Comparison of ENCODE assay signal across 26 cellular contexts in genomic region chr3:82676356-82677026, GRCh38.
"Had no signal": no experiment of that assay in that cellular context is flagged by ENCODE, and none has a peak within 500 bp of the region (broad histone marks: within the 10 kb centered on the region; RNA-seq: fewer than 3 reads in every experiment).

No MANE protein-coding gene starts in this region.

- H3K36me3 Mint-ChIP-seq: activated CD4-positive, alpha-beta memory T cell treated with anti-CD3 and anti-CD28 coated beads for 36 hours; activated naive CD4-positive, alpha-beta T cell treated with anti-CD3 and anti-CD28 coated beads, Interleukin-2, amount 50 U/mL, for 72 hours; stimulated activated effector memory CD8-positive, alpha-beta T cell treated with anti-CD3 and anti-CD28 coated beads, Interleukin-12 subunit alpha, Interleukin-12 subunit beta, amount 100 ng/mL, for 72 hours; type B pancreatic cell; WTC11 had no signal

- H3K27me3 ChIP-seq: adrenal gland, cardiac muscle cell, gastrocnemius medialis, testis had no signal

- H3K4me3 Mint-ChIP-seq: activated CD4-positive, alpha-beta memory T cell treated with anti-CD3 and anti-CD28 coated beads for 36 hours; activated CD4-positive, alpha-beta T cell treated with anti-CD3 and anti-CD28 coated beads for 36 hours; activated T-helper 1 cell treated with anti-CD3 and anti-CD28 coated beads, Interleukin-12 subunit alpha, Interleukin-12 subunit beta, Interleukin-2, Interleukin-4 antibody, amounts not matched to agents 30 ng/mL and 10 ng/mL and 1 ng/mL, durations not matched to agents 14 hours and 24 hours and 36 hours; nephron; stimulated activated effector memory CD8-positive, alpha-beta T cell treated with anti-CD3 and anti-CD28 coated beads, Interleukin-12 subunit alpha, Interleukin-12 subunit beta, amount 100 ng/mL, for 72 hours; type B pancreatic cell; WTC11 had no signal

- H3K4me3 ChIP-seq: adrenal gland, cardiac muscle cell, gastrocnemius medialis, lung, sigmoid colon, testis had no signal

- H3K9me3 ChIP-seq: adrenal gland, gastrocnemius medialis, sigmoid colon, testis had no signal

- H3K9me3 Mint-ChIP-seq: activated T-helper 1 cell treated with anti-CD3 and anti-CD28 coated beads, Interleukin-12 subunit alpha, Interleukin-12 subunit beta, Interleukin-2, Interleukin-4 antibody, amounts not matched to agents 30 ng/mL and 10 ng/mL and 1 ng/mL, durations not matched to agents 14 hours and 24 hours and 36 hours; nephron; type B pancreatic cell had no signal

- H3K27ac Mint-ChIP-seq: activated CD4-positive, alpha-beta memory T cell treated with anti-CD3 and anti-CD28 coated beads for 36 hours; activated CD4-positive, alpha-beta T cell treated with anti-CD3 and anti-CD28 coated beads for 36 hours; activated naive CD4-positive, alpha-beta T cell treated with anti-CD3 and anti-CD28 coated beads, Interleukin-2, amount 50 U/mL, for 72 hours; activated T-helper 1 cell treated with anti-CD3 and anti-CD28 coated beads, Interleukin-12 subunit alpha, Interleukin-12 subunit beta, Interleukin-2, Interleukin-4 antibody, amounts not matched to agents 30 ng/mL and 10 ng/mL and 1 ng/mL, durations not matched to agents 14 hours and 24 hours and 36 hours; nephron; stimulated activated effector memory CD8-positive, alpha-beta T cell treated with anti-CD3 and anti-CD28 coated beads, Interleukin-12 subunit alpha, Interleukin-12 subunit beta, amount 100 ng/mL, for 72 hours; type B pancreatic cell; WTC11 had no signal

- H3K4me1 Mint-ChIP-seq: activated CD4-positive, alpha-beta T cell treated with anti-CD3 and anti-CD28 coated beads for 36 hours; nephron; stimulated activated effector memory CD8-positive, alpha-beta T cell treated with anti-CD3 and anti-CD28 coated beads, Interleukin-12 subunit alpha, Interleukin-12 subunit beta, amount 100 ng/mL, for 72 hours had no signal

- H3K4me1 ChIP-seq: adrenal gland, gastrocnemius medialis, sigmoid colon, testis had no signal

- H3K27me3 Mint-ChIP-seq: activated CD4-positive, alpha-beta memory T cell treated with anti-CD3 and anti-CD28 coated beads for 36 hours; activated CD4-positive, alpha-beta T cell treated with anti-CD3 and anti-CD28 coated beads for 36 hours; type B pancreatic cell had no signal

- H3K27ac ChIP-seq: adrenal gland, cardiac muscle cell, gastrocnemius medialis, sigmoid colon, testis had no signal

- DNase-seq: activated CD4-positive, alpha-beta memory T cell treated with anti-CD3 and anti-CD28 coated beads for 36 hours; activated CD4-positive, alpha-beta T cell treated with anti-CD3 and anti-CD28 coated beads for 36 hours; activated gamma-delta T cell treated with Interleukin-2 at 50 U/mL for 16 hours; activated T-cell treated with anti-CD3 and anti-CD28 coated beads for 4 hours; adrenal gland; dermis blood vessel endothelial cell; effector memory CD4-positive, alpha-beta T cell; gastrocnemius medialis; head of caudate nucleus; kidney; midbrain; occipital lobe; posterior cingulate gyrus; sigmoid colon; stimulated activated CD4-positive, alpha-beta T cell treated with anti-CD3 and anti-CD28 coated beads, Interleukin-4, amount 100 ng/mL, for 24 hours; T-helper 2 cell; testis had no signal

- ATAC-seq: activated CD4-positive, alpha-beta T cell treated with anti-CD3 and anti-CD28 coated beads for 36 hours; activated naive CD4-positive, alpha-beta T cell treated with anti-CD3 and anti-CD28 coated beads, Interleukin-2, amount 50 U/mL, for 72 hours; gastrocnemius medialis; left lobe of liver; stimulated activated effector memory CD8-positive, alpha-beta T cell treated with anti-CD3 and anti-CD28 coated beads, Interleukin-12 subunit alpha, Interleukin-12 subunit beta, amount 100 ng/mL, for 72 hours; WTC11 had no signal

- H3K36me3 ChIP-seq: adrenal gland, cardiac muscle cell, gastrocnemius medialis, sigmoid colon had no signal
